In genomic region chr9:37999501-38000189, GRCh38 we compare ENCODE assay signal across 13 cellular contexts.
DNase-seq lines count a peak whose midpoint lies in the region; TF ChIP-seq lines count a peak whose summit lies in the region.
"Had no signal": no experiment of that assay in that cellular context is flagged by ENCODE, and none has a peak within 500 bp of the region (broad histone marks: within the 10 kb centered on the region; RNA-seq: fewer than 3 reads in every experiment).

No MANE protein-coding gene starts in this region.

- intact Hi-C loops in A673 (cut with micrococcal nuclease; ENCODE audit: unreplicated experiment): loop anchor here (2.0 kb wide), 1 partner anchor 21 kb away; no protein-coding TSS in a partner anchor

- CTCF ChIA-PET in A673 (lab: Charles Lee): interaction anchor here (0.7 kb wide), 1 partner anchor 9 kb away, joined by 3 read pairs; no protein-coding TSS in a partner anchor

- no peaks in the 10 kb centered on the region for H3K9me3 ChIP-seq in A673 (ENCODE audit: low read depth, low read length, poor library complexity, severe bottlenecking)
- H3K9me3 ChIP-seq: Peyer's patch, stomach had no signal

- TF ChIP-seq CTCF in A673 (conservative IDR thresholded peaks at IDR 0.05; ENCODE audit: low read depth, low read length) (no peak), brain (conservative IDR thresholded peaks at IDR 0.05) (no peak), GM10266 (IDR thresholded peaks at IDR 0.05; ENCODE audit: control insufficient read depth, insufficient read depth, low read depth, missing control alignments) (no peak)

- no peaks in the 10 kb centered on the region for H3K36me3 ChIP-seq in A673 (ENCODE audit: insufficient read depth, low read length, poor library complexity, severe bottlenecking)
- H3K36me3 ChIP-seq: Peyer's patch had no signal

- H3K4me3 ChIP-seq in A673 (ENCODE audit: low read depth, low read length, poor library complexity, severe bottlenecking): no peak overlapping the region
- H3K4me3 ChIP-seq: Peyer's patch, stomach had no signal

- H3K36me3 Mint-ChIP-seq in brain: no peaks in the 10 kb centered on the region
- H3K36me3 Mint-ChIP-seq in T-helper 2 cell treated with Interferon-gamma antibody and Interleukin-4, amounts not matched to agents 5 μg/mL and 100 μg/mL, for 36 hours (ENCODE audit: low read depth): no peaks in the 10 kb centered on the region
- H3K36me3 Mint-ChIP-seq: activated naive CD4-positive, alpha-beta T cell treated with anti-CD3 and anti-CD28 coated beads, Interleukin-2, amount 50 U/mL, for 72 hours had no signal

- no peaks in the 10 kb centered on the region for H3K27me3 ChIP-seq in A673 (replicated peaks; ENCODE audit: insufficient read depth, low read depth, low read length, poor library complexity)
- H3K27me3 ChIP-seq: Peyer's patch, stomach had no signal

- peaks cover 4% of the 10 kb centered on the region for H3K27me3 Mint-ChIP-seq in brain
- no peaks in the 10 kb centered on the region for H3K27me3 Mint-ChIP-seq in T-helper 2 cell treated with Interferon-gamma antibody and Interleukin-4, amounts not matched to agents 5 μg/mL and 100 μg/mL, for 36 hours (ENCODE audit: low read depth)

- H3K4me1 Mint-ChIP-seq in brain: peaks cover 76% of the 10 kb centered on the region
- peaks cover 25% of the 10 kb centered on the region for H3K4me1 Mint-ChIP-seq in T-helper 2 cell treated with Interferon-gamma antibody and Interleukin-4, amounts not matched to agents 5 μg/mL and 100 μg/mL, for 36 hours (ENCODE audit: low read depth)

- H3K9me3 Mint-ChIP-seq in brain: no peaks in the 10 kb centered on the region
- H3K9me3 Mint-ChIP-seq in T-helper 2 cell treated with Interferon-gamma antibody and Interleukin-4, amounts not matched to agents 5 μg/mL and 100 μg/mL, for 36 hours: no peaks in the 10 kb centered on the region
- H3K9me3 Mint-ChIP-seq: activated naive CD4-positive, alpha-beta T cell treated with anti-CD3 and anti-CD28 coated beads, Interleukin-2, amount 50 U/mL, for 72 hours had no signal

- BruUV-seq in A673 (replicated peaks; lab: Mats Ljungman, UMichigan): no TSS peak

- POLR2A ChIA-PET in A673 (lab: Charles Lee; ENCODE audit: low non-redundant PET): no interaction called here

- peak; percentile 40 for DNase-seq in A673 (ENCODE audit: low spot score)
- peak; percentile 68 for DNase-seq in HPDE6-E6E7 (ENCODE audit: extremely low spot score)
- DNase-seq in midbrain (lab: John Stamatoyannopoulos, UW): peak; percentile 73
- DNase-seq in NCI-H446 (lab: John Stamatoyannopoulos, UW): no peak
- no peak for DNase-seq in NCI-H524 (lab: John Stamatoyannopoulos, UW)
- DNase-seq in GM10266 (ENCODE audit: extremely low spot score): no peak
- no peak for DNase-seq in T-helper 2 cell treated with Interferon-gamma antibody and Interleukin-4, amounts not matched to agents 5 μg/mL and 100 μg/mL, for 36 hours (ENCODE audit: low spot score)
- DNase-seq: activated CD4-positive, alpha-beta T cell treated with anti-CD3 and anti-CD28 coated beads for 4 hours; stomach had no signal

- H3K4me3 Mint-ChIP-seq in brain: no peak overlapping the region
- H3K4me3 Mint-ChIP-seq in T-helper 2 cell treated with Interferon-gamma antibody and Interleukin-4, amounts not matched to agents 5 μg/mL and 100 μg/mL, for 36 hours: no peak overlapping the region

- H3K27ac Mint-ChIP-seq in brain: peak overlapping the region; percentile 21 to 95 (median 62)
- H3K27ac Mint-ChIP-seq in T-helper 2 cell treated with Interferon-gamma antibody and Interleukin-4, amounts not matched to agents 5 μg/mL and 100 μg/mL, for 36 hours: no peak overlapping the region

- H3K4me1 ChIP-seq in A673 (ENCODE audit: insufficient read depth, low read length, poor library complexity, severe bottlenecking): peaks cover 48% of the 10 kb centered on the region

- H3K27ac ChIP-seq in A673 (ENCODE audit: low read depth, low read length, poor library complexity, severe bottlenecking): peak overlapping the region; percentile 76
- H3K27ac ChIP-seq: C4-2B, Peyer's patch had no signal

Comparison
In these comparisons a context has a peak if more than half of its experiments do, and no peak if none do; other contexts are left out.
1. DNase-seq: peak in A673 (single experiment), HPDE6-E6E7 (single experiment) and midbrain (single experiment); none in NCI-H446 (0 of 2), NCI-H524 (0 of 2), GM10266 (single experiment) and T-helper 2 cell treated with Interferon-gamma antibody and Interleukin-4, amounts not matched to agents 5 μg/mL and 100 μg/mL, for 36 hours (single experiment).